16 cellular contexts compared by ENCODE assay signal in genomic region chrX:129996120-129996519, GRCh38. TPM values are rescaled to one million over a fixed set of nuclear protein-coding genes. Genes with fewer than 3 reads are reported as not detected.
DNase-seq lines count a peak whose midpoint lies in the region; TF ChIP-seq lines count a peak whose summit lies in the region.
"Had no signal": no experiment of that assay in that cellular context is flagged by ENCODE, and none has a peak within 500 bp of the region (broad histone marks: within the 10 kb centered on the region; RNA-seq: fewer than 3 reads in every experiment).

No MANE protein-coding gene starts in this region.

- H3K4me1 ChIP-seq in esophagus muscularis mucosa: peaks cover 0 to 13% (median 0%) of the 10 kb centered on the region in 4 donors
- H3K4me1 ChIP-seq in ovary (ENCODE audit: insufficient read depth): no peaks in the 10 kb centered on the region
- H3K4me1 ChIP-seq: parathyroid adenoma had no signal

- TF ChIP-seq EP300 in esophagus muscularis mucosa (IDR thresholded peaks at IDR 0.05) (no peak), ovary (IDR thresholded peaks at IDR 0.05) (no peak)

- no peaks in the 10 kb centered on the region for H3K36me3 Mint-ChIP-seq in chondrocyte (ENCODE audit: low read depth)

- intact Hi-C loops in esophagus muscularis mucosa (cut with DNase I): no loop called here
- intact Hi-C loops in ovary (cut with DNase I): no loop called here

- TF ChIP-seq CTCF in AG10803 (conservative IDR thresholded peaks at IDR 0.05; ENCODE audit: low read length) (no peak), HL-60 (IDR thresholded peaks at IDR 0.05; ENCODE audit: insufficient read depth, low read length) (no peak), chondrocyte (IDR thresholded peaks at IDR 0.05) (no peak), esophagus muscularis mucosa (IDR thresholded peaks at IDR 0.05) (no peak), ovary (IDR thresholded peaks at IDR 0.05) (no peak)

- peak; percentile 73 for DNase-seq in AG10803 (ENCODE audit: low read depth)
- DNase-seq in HL-60 (ENCODE audit: low read depth in 1 of 2, low spot score in 1 of 2): no peak
- DNase-seq in chondrocyte (ENCODE audit: low spot score): no peak
- DNase-seq in mesenteric fat pad (ENCODE audit: low spot score): peak; percentile 16
- DNase-seq in esophagus muscularis mucosa (ENCODE audit: extremely low spot score): no peak
- DNase-seq in ovary: no peak
- no peak for DNase-seq in NCI-H2227 (lab: John Stamatoyannopoulos, UW; ENCODE audit: unreplicated experiment)
- no peak for DNase-seq in SIG-M5 (lab: John Stamatoyannopoulos, UW)
- DNase-seq: activated naive CD4-positive, alpha-beta T cell treated with anti-CD3 and anti-CD28 coated beads for 36 hours; COR-L47; KBM-7; stimulated activated CD4-positive, alpha-beta T cell treated with anti-CD3 and anti-CD28 coated beads, Interleukin-2, amount 100 ng/mL, for 48 hours; stimulated activated naive CD8-positive, alpha-beta T cell treated with anti-CD3 and anti-CD28 coated beads, Interleukin-15, amount 100 ng/mL, for 72 hours; T-helper 2 cell had no signal

- H3K27ac ChIP-seq in HL-60 (replicated peaks): peak overlapping the region; percentile 85
- H3K27ac ChIP-seq in esophagus muscularis mucosa (replicated peaks in 1 of 4): no peak overlapping the region
- H3K27ac ChIP-seq in ovary: no peak overlapping the region
- H3K27ac ChIP-seq: hepatocyte, parathyroid adenoma had no signal

- no peaks in the 10 kb centered on the region for H3K27me3 Mint-ChIP-seq in chondrocyte (ENCODE audit: low read depth)
- H3K27me3 Mint-ChIP-seq: stimulated activated naive CD8-positive, alpha-beta T cell treated with anti-CD3 and anti-CD28 coated beads, Interleukin-15, amount 100 ng/mL, for 72 hours had no signal

- H3K4me1 Mint-ChIP-seq in chondrocyte (ENCODE audit: low read depth): peaks cover 9% of the 10 kb centered on the region

- no peak overlapping the region for H3K4me3 Mint-ChIP-seq in chondrocyte (ENCODE audit: unreplicated experiment)
- H3K4me3 Mint-ChIP-seq: activated naive CD4-positive, alpha-beta T cell treated with anti-CD3 and anti-CD28 coated beads for 36 hours; stimulated activated naive CD8-positive, alpha-beta T cell treated with anti-CD3 and anti-CD28 coated beads, Interleukin-15, amount 100 ng/mL, for 72 hours had no signal

- H3K27me3 ChIP-seq in HL-60 (ENCODE audit: insufficient read depth, poor library complexity, severe bottlenecking) (no peaks in the 10 kb centered on the region), esophagus muscularis mucosa (no peaks in the 10 kb centered on the region), ovary (no peaks in the 10 kb centered on the region)
- H3K27me3 ChIP-seq: hepatocyte had no signal

- 52% methylated on average over 4 of the region's 4 CpGs for WGBS in esophagus muscularis mucosa
- 51 to 60% (median 54%) methylated on average over 4 of the region's 4 CpGs for WGBS in ovary, 3 donors

- H3K36me3 ChIP-seq in esophagus muscularis mucosa (no peaks in the 10 kb centered on the region), ovary (no peaks in the 10 kb centered on the region)

- H3K4me3 ChIP-seq in AG10803 (ENCODE audit: low read length) (no peak overlapping the region), HL-60 (replicated peaks; ENCODE audit: insufficient read depth, low read length) (no peak overlapping the region), esophagus muscularis mucosa (no peak overlapping the region), ovary (no peak overlapping the region)
- H3K4me3 ChIP-seq: hepatocyte had no signal

- H3K27ac Mint-ChIP-seq in chondrocyte (ENCODE audit: unreplicated experiment): peak overlapping the region; percentile 4
- H3K27ac Mint-ChIP-seq: activated naive CD4-positive, alpha-beta T cell treated with anti-CD3 and anti-CD28 coated beads for 36 hours had no signal

- no peaks in the 10 kb centered on the region for H3K9me3 ChIP-seq in esophagus muscularis mucosa
- no peaks in the 10 kb centered on the region for H3K9me3 ChIP-seq in ovary

- TF ChIP-seq POLR2A in esophagus muscularis mucosa (IDR thresholded peaks at IDR 0.05; ENCODE audit: low read depth) (no peak), ovary (IDR thresholded peaks at IDR 0.05) (no peak)

- no peaks in the 10 kb centered on the region for H3K9me3 Mint-ChIP-seq in chondrocyte (ENCODE audit: low read depth)
- H3K9me3 Mint-ChIP-seq: activated naive CD4-positive, alpha-beta T cell treated with anti-CD3 and anti-CD28 coated beads for 36 hours; stimulated activated naive CD8-positive, alpha-beta T cell treated with anti-CD3 and anti-CD28 coated beads, Interleukin-15, amount 100 ng/mL, for 72 hours had no signal

RNA-seq across cellular contexts. Expression of gene BCORL1, which starts 13.7 kb away (rescaled TPM):
- total RNA-seq in chondrocyte (19.7 to 20.6 TPM (median 20.0 TPM) in 3 replicates), mesenteric fat pad (42.5 TPM), esophagus muscularis mucosa (10 to 100 TPM in 2 of 4 donors, 1 to 10 TPM in 2; 3.8 to 13.8 (median 10.5) TPM), ovary (10 to 100 TPM in 5 of 7 donors, 1 to 10 TPM in 2; 3.3 to 45.1 (median 24.1) TPM)
- 1 to 10 TPM; 6.1 to 9.3 TPM for polyA plus RNA-seq in ovary

Comparison
In these comparisons a context has a peak if more than half of its experiments do, and no peak if none do; other contexts are left out.
1. DNase-seq: peak in AG10803 (single experiment) and mesenteric fat pad (single experiment); none in HL-60 (0 of 2), chondrocyte (single experiment), esophagus muscularis mucosa (single experiment), ovary (0 of 5), NCI-H2227 (single experiment) and SIG-M5 (single experiment).